Comparison of ENCODE assay signal across 29 cellular contexts in genomic region chr6:87214831-87215230, GRCh38.
"Had no signal": no experiment of that assay in that cellular context is flagged by ENCODE, and none has a peak within 500 bp of the region (broad histone marks: within the 10 kb centered on the region; RNA-seq: fewer than 3 reads in every experiment).

No MANE protein-coding gene starts in this region.

- DNase-seq: activated CD4-positive, alpha-beta T cell treated with anti-CD3 and anti-CD28 coated beads for 36 hours; activated CD4-positive, CD25-positive, alpha-beta regulatory T cell; activated CD8-positive, alpha-beta T cell treated with anti-CD3 and anti-CD28 coated beads, Interleukin-2, amount 10 ng/mL, durations not matched to agents 7 days and 5 days; activated naive CD4-positive, alpha-beta T cell; activated naive CD8-positive, alpha-beta T cell treated with anti-CD3 and anti-CD28 coated beads for 36 hours; activated T-cell treated with anti-CD3 and anti-CD28 coated beads for 4 hours; activated T-cell treated with anti-CD3 and anti-CD28 coated beads, Interleukin-2, amount 50 U/mL, for 72 hours; adrenal gland; aorta; body of pancreas; effector memory CD8-positive, alpha-beta T cell; foreskin fibroblast; head of caudate nucleus; hippocampal formation; kidney; left colon; mammary epithelial cell; naive B cell; occipital lobe; stimulated activated CD4-positive, alpha-beta T cell treated with anti-CD3 and anti-CD28 coated beads, Interleukin-15, amount 100 ng/mL, for 24 hours; stimulated activated CD4-positive, alpha-beta T cell treated with anti-CD3 and anti-CD28 coated beads, Interleukin-2, amount 100 ng/mL, for 24 hours; stimulated activated naive CD4-positive, alpha-beta T cell treated with Interleukin-2 at 50 U/mL for 16 hours; T-cell; testis; transverse colon had no signal

- H3K27me3 ChIP-seq: adrenal gland, body of pancreas, right atrium auricular region, testis, transverse colon had no signal

- H3K4me1 ChIP-seq: testis had no signal

- H3K27ac ChIP-seq: adrenal gland, coronary artery, right atrium auricular region, testis, transverse colon had no signal

- H3K4me3 Mint-ChIP-seq: activated CD4-positive, alpha-beta T cell treated with anti-CD3 and anti-CD28 coated beads for 36 hours; activated CD8-positive, alpha-beta T cell treated with anti-CD3 and anti-CD28 coated beads, Interleukin-2, amount 10 ng/mL, durations not matched to agents 7 days and 5 days; activated naive CD8-positive, alpha-beta T cell treated with anti-CD3 and anti-CD28 coated beads for 36 hours; activated T-cell treated with anti-CD3 and anti-CD28 coated beads, Interleukin-2, amount 50 U/mL, for 72 hours; effector memory CD8-positive, alpha-beta T cell; naive B cell; T-cell; T-helper 2 cell treated with Interferon-gamma antibody and Interleukin-4, amounts not matched to agents 5 μg/mL and 100 μg/mL, for 36 hours had no signal

- H3K27me3 Mint-ChIP-seq: activated CD4-positive, alpha-beta T cell treated with anti-CD3 and anti-CD28 coated beads for 36 hours; activated naive CD8-positive, alpha-beta T cell treated with anti-CD3 and anti-CD28 coated beads for 36 hours; effector memory CD8-positive, alpha-beta T cell; naive B cell; T-cell had no signal

- H3K4me3 ChIP-seq: adrenal gland, body of pancreas, coronary artery, right atrium auricular region, testis, transverse colon had no signal

- H3K9me3 ChIP-seq: adrenal gland, body of pancreas, right atrium auricular region, testis, transverse colon had no signal

- H3K27ac Mint-ChIP-seq: activated CD4-positive, alpha-beta T cell treated with anti-CD3 and anti-CD28 coated beads for 36 hours; activated CD8-positive, alpha-beta T cell treated with anti-CD3 and anti-CD28 coated beads, Interleukin-2, amount 10 ng/mL, durations not matched to agents 7 days and 5 days; activated T-cell treated with anti-CD3 and anti-CD28 coated beads, Interleukin-2, amount 50 U/mL, for 72 hours; T-helper 2 cell treated with Interferon-gamma antibody and Interleukin-4, amounts not matched to agents 5 μg/mL and 100 μg/mL, for 36 hours had no signal

- H3K9me3 Mint-ChIP-seq: activated naive CD8-positive, alpha-beta T cell treated with anti-CD3 and anti-CD28 coated beads for 36 hours; activated T-cell treated with anti-CD3 and anti-CD28 coated beads, Interleukin-2, amount 50 U/mL, for 72 hours; effector memory CD8-positive, alpha-beta T cell; naive B cell; T-cell; T-helper 2 cell treated with Interferon-gamma antibody and Interleukin-4, amounts not matched to agents 5 μg/mL and 100 μg/mL, for 36 hours had no signal

- ATAC-seq: activated CD4-positive, alpha-beta T cell treated with anti-CD3 and anti-CD28 coated beads for 36 hours; activated CD8-positive, alpha-beta T cell treated with anti-CD3 and anti-CD28 coated beads, Interleukin-2, amount 10 ng/mL, durations not matched to agents 7 days and 5 days; activated T-cell treated with anti-CD3 and anti-CD28 coated beads, Interleukin-2, amount 50 U/mL, for 72 hours; body of pancreas; effector memory CD8-positive, alpha-beta T cell; esophagus mucosa; left colon; T-cell had no signal
